ENCODE assay signal across 17 cellular contexts in the genomic region with DNA sequence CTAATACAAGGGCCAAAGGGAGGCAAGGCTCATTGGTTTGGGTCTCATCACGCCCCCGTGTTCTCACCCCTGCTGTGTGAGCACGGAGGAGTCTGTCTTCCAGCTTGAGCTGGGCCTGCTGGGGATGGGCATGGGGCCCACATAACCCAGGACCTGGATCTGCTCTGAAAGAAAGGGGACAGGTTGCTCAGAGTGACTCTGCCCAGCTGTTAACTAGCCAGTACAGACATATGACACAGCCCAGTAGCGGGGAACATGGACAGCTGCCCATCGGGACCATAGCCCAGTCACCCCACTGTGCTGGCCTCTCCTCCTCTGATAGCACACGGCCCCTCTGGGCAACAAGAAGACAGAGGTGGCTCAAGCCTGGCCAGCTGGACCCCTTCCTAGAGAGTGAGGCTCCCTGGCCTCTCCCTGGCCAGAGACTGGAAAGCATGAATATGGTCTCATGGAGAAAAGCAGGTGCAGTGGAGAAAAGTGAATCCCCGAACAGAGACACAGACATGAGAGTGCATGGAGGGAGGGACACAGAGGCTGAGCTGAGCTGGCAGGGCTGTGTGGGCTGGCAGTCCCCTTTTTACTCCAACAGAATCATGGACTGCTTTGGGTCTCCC.
"Had no signal": no experiment of that assay in that cellular context is flagged by ENCODE, and none has a peak within 500 bp of the region (broad histone marks: within the 10 kb centered on the region; RNA-seq: fewer than 3 reads in every experiment).

No MANE protein-coding gene starts in this region.

- DNase-seq: Kasumi-1, MM.1S, NCI-H1092 treated with DMSO at 0.1 percent for 48 hours, NCI-H1436, NCI-H1694, NCI-H187 treated with DMSO at 0.1 percent for 48 hours, NCI-H2029 treated with DMSO at 0.1 percent for 48 hours, NCI-H2171 treated with DMSO at 0.1 percent for 48 hours, NCI-H345, NCI-H446 treated with DMSO at 0.1 percent for 48 hours, NCI-H510A treated with DMSO at 0.1 percent for 48 hours, NCI-H526, NCI-H82, Right ventricle myocardium superior, RPMI8226, SIG-M5 had no signal

- H3K4me3 Mint-ChIP-seq: IgD-negative memory B cell had no signal

- H3K36me3 Mint-ChIP-seq: IgD-negative memory B cell had no signal

- H3K4me1 Mint-ChIP-seq: IgD-negative memory B cell had no signal

- H3K27ac Mint-ChIP-seq: IgD-negative memory B cell had no signal
